ENCODE assay signal across 8 cellular contexts in the genomic region with DNA sequence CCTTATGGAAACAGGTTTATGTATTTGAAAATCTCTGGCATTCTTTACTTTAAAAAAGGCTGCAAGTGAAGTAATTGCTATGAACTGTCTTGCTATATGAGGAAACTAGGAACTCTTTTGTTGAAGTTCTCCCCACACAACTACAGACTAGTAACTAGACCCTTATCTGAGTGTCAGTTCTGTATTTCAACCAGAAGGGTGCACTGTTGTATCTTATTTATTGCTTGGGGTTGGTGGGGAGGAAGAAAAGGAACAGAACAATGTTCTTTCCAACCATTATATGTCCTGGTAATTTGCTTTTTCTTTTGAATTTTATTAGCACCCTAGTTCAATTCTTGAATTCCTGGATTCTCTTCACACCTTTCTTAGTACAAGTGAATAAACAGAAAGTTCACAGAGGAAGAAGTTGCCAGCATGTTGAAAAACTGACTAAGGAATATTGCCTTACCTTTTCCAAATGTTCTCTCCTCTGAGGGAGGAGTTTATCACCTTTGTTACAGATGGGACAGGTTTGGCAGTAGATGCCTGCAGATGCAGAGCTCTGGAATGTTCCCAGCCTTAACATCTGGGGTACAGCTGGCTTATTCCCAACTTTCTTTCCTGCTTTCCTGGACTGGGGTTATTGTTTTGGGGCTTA.
A peak's percentile ranks its signal among the peaks of the same experiment; 100 is the strongest.
DNase-seq lines count a peak whose midpoint lies in the region; ATAC-seq and TF ChIP-seq lines count a peak whose summit lies in the region.

No MANE protein-coding gene starts in this region.

- H4K20me1 ChIP-seq in DOHH2 (ENCODE audit: control insufficient read depth, insufficient read depth, low read depth, low read length) = no peaks in the 10 kb centered on the region

- intact Hi-C loops in ascending aorta (cut with DNase I) = no loop called here

- no peak overlapping the region for H3K4me3 ChIP-seq in DOHH2 (ENCODE audit: low read length)
- H3K4me3 ChIP-seq in Peyer's patch = no peak overlapping the region
- no peak overlapping the region for H3K4me3 ChIP-seq in ascending aorta

- TF ChIP-seq POLR2A in Peyer's patch (IDR thresholded peaks at IDR 0.05) = no peak

- ATAC-seq in GM19452 (IDR thresholded peaks at IDR 0.05; ENCODE audit: unreplicated experiment) = peak; percentile 88

- H3K4me1 ChIP-seq in DOHH2 (ENCODE audit: control insufficient read depth, low read length) = peaks cover 39% of the 10 kb centered on the region
- H3K4me1 ChIP-seq in Peyer's patch = no peaks in the 10 kb centered on the region
- no peaks in the 10 kb centered on the region for H3K4me1 ChIP-seq in ascending aorta

- peak; percentile 75 for TF ChIP-seq CTCF in DOHH2 (IDR thresholded peaks at IDR 0.05; ENCODE audit: low read depth, low read length, poor library complexity, severe bottlenecking)
- TF ChIP-seq CTCF in Peyer's patch (IDR thresholded peaks at IDR 0.05) = peak; percentile 48 to 74 (median 70)
- peak in 1 of 3 experiments; percentile 39 for TF ChIP-seq CTCF in ascending aorta (IDR thresholded peaks at IDR 0.05)

- H3K9me2 ChIP-seq in DOHH2 (replicated peaks; ENCODE audit: control insufficient read depth, low read length) = no peaks in the 10 kb centered on the region

- no peaks in the 10 kb centered on the region for H3F3A ChIP-seq in DOHH2 (ENCODE audit: control insufficient read depth, insufficient read depth)

- no peak for TF ChIP-seq EP300 in Ishikawa (IDR thresholded peaks at IDR 0.05; ENCODE audit: borderline replicate concordance)

- DNase-seq in Peyer's patch (no peak), epidermal melanocyte (ENCODE audit: insufficient read length, low spot score) (peak; percentile 48), mucosa of gallbladder (ENCODE audit: low spot score) (peak; percentile 19), ascending aorta (ENCODE audit: low spot score in 2 of 2) (no peak)
- DNase-seq in activated CD8-positive, alpha-beta memory T cell treated with anti-CD3 and anti-CD28 coated beads, Interleukin-2, amount 50 U/mL, for 4 hours = no peak

- H3K79me2 ChIP-seq in DOHH2 (ENCODE audit: control insufficient read depth, low read length) = no peaks in the 10 kb centered on the region

- H3K27ac ChIP-seq in DOHH2 (ENCODE audit: low read depth, low read length) (no peak overlapping the region), Peyer's patch (no peak overlapping the region), ascending aorta (no peak overlapping the region)

- TF ChIP-seq RAD21 in Ishikawa (IDR thresholded peaks at IDR 0.05; ENCODE audit: low read depth) = peak; percentile 73

- H3K27me3 ChIP-seq in DOHH2 (ENCODE audit: control insufficient read depth, low read length) (no peaks in the 10 kb centered on the region), Peyer's patch (no peaks in the 10 kb centered on the region), ascending aorta (no peaks in the 10 kb centered on the region)

- no peak overlapping the region for H3K4me2 ChIP-seq in DOHH2 (ENCODE audit: low read length)

- H3K9me3 ChIP-seq in DOHH2 (ENCODE audit: control insufficient read depth, insufficient read depth, low read length) (no peaks in the 10 kb centered on the region), Peyer's patch (no peaks in the 10 kb centered on the region), ascending aorta (no peaks in the 10 kb centered on the region)

- H3K36me3 ChIP-seq in DOHH2 (ENCODE audit: control insufficient read depth, low read length) = no peaks in the 10 kb centered on the region
- H3K36me3 ChIP-seq in Peyer's patch = no peaks in the 10 kb centered on the region
- H3K36me3 ChIP-seq in ascending aorta = no peaks in the 10 kb centered on the region

TF ChIP-seq in Ishikawa, 13 proteins besides CTCF, POLR2A, EP300 and RAD21:
- TF ChIP-seq FOXM1 (IDR thresholded peaks at IDR 0.05; ENCODE audit: borderline replicate concordance, low read depth) = no peak
- TF ChIP-seq CEBPB (IDR thresholded peaks at IDR 0.05) = no peak
- TF ChIP-seq TAF1 (IDR thresholded peaks at IDR 0.05; ENCODE audit: low read depth) = no peak
- TF ChIP-seq TCF12 (IDR thresholded peaks at IDR 0.05; ENCODE audit: low read depth) = no peak
- TF ChIP-seq, protein P1, sequence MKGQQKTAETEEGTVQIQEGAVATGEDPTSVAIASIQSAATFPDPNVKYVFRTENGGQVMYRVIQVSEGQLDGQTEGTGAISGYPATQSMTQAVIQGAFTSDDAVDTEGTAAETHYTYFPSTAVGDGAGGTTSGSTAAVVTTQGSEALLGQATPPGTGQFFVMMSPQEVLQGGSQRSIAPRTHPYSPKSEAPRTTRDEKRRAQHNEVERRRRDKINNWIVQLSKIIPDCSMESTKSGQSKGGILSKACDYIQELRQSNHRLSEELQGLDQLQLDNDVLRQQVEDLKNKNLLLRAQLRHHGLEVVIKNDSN (IDR thresholded peaks at IDR 0.05) = no peak
- TF ChIP-seq ZBTB7A (IDR thresholded peaks at IDR 0.05; ENCODE audit: low read depth) = no peak
- TF ChIP-seq TEAD4 (IDR thresholded peaks at IDR 0.05) = no peak
- TF ChIP-seq, protein P2, sequence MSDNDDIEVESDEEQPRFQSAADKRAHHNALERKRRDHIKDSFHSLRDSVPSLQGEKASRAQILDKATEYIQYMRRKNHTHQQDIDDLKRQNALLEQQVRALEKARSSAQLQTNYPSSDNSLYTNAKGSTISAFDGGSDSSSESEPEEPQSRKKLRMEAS (IDR thresholded peaks at IDR 0.05) = no peak
- TF ChIP-seq, protein P3, sequence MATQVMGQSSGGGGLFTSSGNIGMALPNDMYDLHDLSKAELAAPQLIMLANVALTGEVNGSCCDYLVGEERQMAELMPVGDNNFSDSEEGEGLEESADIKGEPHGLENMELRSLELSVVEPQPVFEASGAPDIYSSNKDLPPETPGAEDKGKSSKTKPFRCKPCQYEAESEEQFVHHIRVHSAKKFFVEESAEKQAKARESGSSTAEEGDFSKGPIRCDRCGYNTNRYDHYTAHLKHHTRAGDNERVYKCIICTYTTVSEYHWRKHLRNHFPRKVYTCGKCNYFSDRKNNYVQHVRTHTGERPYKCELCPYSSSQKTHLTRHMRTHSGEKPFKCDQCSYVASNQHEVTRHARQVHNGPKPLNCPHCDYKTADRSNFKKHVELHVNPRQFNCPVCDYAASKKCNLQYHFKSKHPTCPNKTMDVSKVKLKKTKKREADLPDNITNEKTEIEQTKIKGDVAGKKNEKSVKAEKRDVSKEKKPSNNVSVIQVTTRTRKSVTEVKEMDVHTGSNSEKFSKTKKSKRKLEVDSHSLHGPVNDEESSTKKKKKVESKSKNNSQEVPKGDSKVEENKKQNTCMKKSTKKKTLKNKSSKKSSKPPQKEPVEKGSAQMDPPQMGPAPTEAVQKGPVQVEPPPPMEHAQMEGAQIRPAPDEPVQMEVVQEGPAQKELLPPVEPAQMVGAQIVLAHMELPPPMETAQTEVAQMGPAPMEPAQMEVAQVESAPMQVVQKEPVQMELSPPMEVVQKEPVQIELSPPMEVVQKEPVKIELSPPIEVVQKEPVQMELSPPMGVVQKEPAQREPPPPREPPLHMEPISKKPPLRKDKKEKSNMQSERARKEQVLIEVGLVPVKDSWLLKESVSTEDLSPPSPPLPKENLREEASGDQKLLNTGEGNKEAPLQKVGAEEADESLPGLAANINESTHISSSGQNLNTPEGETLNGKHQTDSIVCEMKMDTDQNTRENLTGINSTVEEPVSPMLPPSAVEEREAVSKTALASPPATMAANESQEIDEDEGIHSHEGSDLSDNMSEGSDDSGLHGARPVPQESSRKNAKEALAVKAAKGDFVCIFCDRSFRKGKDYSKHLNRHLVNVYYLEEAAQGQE (IDR thresholded peaks at IDR 0.05; ENCODE audit: low read depth) = no peak
- no peak for TF ChIP-seq NFIC (IDR thresholded peaks at IDR 0.05)
- TF ChIP-seq EGR1 (IDR thresholded peaks at IDR 0.05) = no peak

Comparison
In these comparisons a context has a peak if more than half of its experiments do, and no peak if none do; other contexts are left out.
1. DNase-seq: peak in epidermal melanocyte (single experiment) and mucosa of gallbladder (single experiment); none in Peyer's patch (0 of 3), activated CD8-positive, alpha-beta memory T cell treated with anti-CD3 and anti-CD28 coated beads, Interleukin-2, amount 50 U/mL, for 4 hours (single experiment) and ascending aorta (0 of 2).